Comparison of ENCODE assay signal across 8 cellular contexts in the genomic region with DNA sequence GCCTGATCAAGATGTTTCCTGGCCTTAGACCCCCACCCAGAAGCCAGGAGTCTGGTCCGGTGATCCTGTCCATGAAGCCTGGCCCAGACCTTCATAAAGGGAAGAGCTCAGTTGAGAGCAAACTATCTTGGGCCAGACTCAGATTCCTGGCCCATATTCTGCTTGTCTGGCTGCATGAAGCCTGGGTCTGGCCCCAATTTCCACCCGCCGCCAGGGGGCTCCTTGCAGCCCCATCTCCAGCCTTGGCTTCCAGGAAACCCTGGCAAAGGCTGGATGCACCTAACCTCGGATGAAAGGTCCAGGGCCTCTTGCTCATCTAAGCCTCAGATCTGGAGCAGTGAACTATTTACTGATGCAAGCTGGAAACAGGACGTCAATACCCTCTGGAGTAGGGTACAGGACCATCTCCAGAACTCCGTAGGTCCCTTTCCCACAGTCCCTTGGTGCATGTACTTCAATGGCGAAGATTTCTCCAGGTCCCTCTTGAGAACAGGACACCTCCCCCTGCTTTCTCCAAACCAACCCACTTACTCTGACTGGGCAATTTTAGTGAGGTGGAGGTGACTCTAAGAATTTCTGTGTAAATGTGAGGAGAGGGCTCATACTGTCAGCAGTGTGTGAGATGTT. TPM values are rescaled to one million over a fixed set of nuclear protein-coding genes. Genes with fewer than 3 reads are reported as not detected.
DNase-seq lines count a peak whose midpoint lies in the region; ATAC-seq and TF ChIP-seq lines count a peak whose summit lies in the region.

No MANE protein-coding gene starts in this region.

- no peaks in the 10 kb centered on the region for H3K9me3 ChIP-seq in testis

- intact Hi-C loops in testis (cut with DNase I; ENCODE audit: low total_unique reads), result no loop called here

- DNase-seq in AG04449 (ENCODE audit: low read depth, low spot score), result no peak
- DNase-seq in ELR (ENCODE audit: low read depth), result peak; percentile 72
- peak; percentile 25 for DNase-seq in NOMO-1 treated with DMSO at 0.1 percent for 48 hours (lab: John Stamatoyannopoulos, UW; ENCODE audit: unreplicated experiment)
- DNase-seq in testis, result peak; percentile 25
- no peak for DNase-seq in putamen (ENCODE audit: low spot score)
- no peak for DNase-seq in NCI-H187 treated with DMSO at 0.1 percent for 48 hours (lab: John Stamatoyannopoulos, UW)

- H3K4me3 ChIP-seq in AG04449 (ENCODE audit: low read depth, low read length) (no peak overlapping the region), testis (no peak overlapping the region)

- TF ChIP-seq POLR2A in testis (IDR thresholded peaks at IDR 0.05), result no peak

- POLR2A ChIA-PET in AG04449 (lab: Yijun Ruan, JAX), result no interaction called here

- CTCF ChIA-PET in AG04449 (lab: Yijun Ruan, JAX), result interaction anchor here (1.0 to 5.5 kb wide), 13 partner anchors 9 to 462 kb away, joined by 3 to 29 read pairs (median 5); no protein-coding TSS in a partner anchor

- peaks cover 9% of the 10 kb centered on the region for H3K4me1 ChIP-seq in testis

- TF ChIP-seq CTCF in AG04449 (IDR thresholded peaks at IDR 0.05; ENCODE audit: insufficient read depth, low read length, missing control alignments), result peak; percentile 60
- peak in 1 of 3 experiments; percentile 18 for TF ChIP-seq CTCF in testis (IDR thresholded peaks at IDR 0.05)

- WGBS in testis, 2 donors, result 53 to 60% methylated on average over 2 to 7 of the region's 7 CpGs

- no peak overlapping the region for H3K27ac ChIP-seq in testis

- peak; percentile 12 for ATAC-seq in esophagus mucosa
- no peak for ATAC-seq in activated CD4-positive, CD25-positive, alpha-beta regulatory T cell treated with anti-CD3 and anti-CD28 coated beads, Interleukin-2, amount 50 U/mL, for 24 hours

- peaks cover 6% of the 10 kb centered on the region for H3K27me3 ChIP-seq in testis

- no peaks in the 10 kb centered on the region for H3K36me3 ChIP-seq in testis (ENCODE audit: low read depth, missing control alignments)

RNA-seq across cellular contexts. Expression of gene FOXL2, which starts 5.6 kb away (rescaled TPM):
- total RNA-seq in esophagus mucosa, result not detected
- 1 to 10 TPM; 1.9 to 2.6 TPM for total RNA-seq in testis
- 1.3 TPM for polyA plus RNA-seq in testis (ENCODE audit: insufficient read depth, low read depth, low replicate concordance)

RNA-seq across cellular contexts. Expression of gene FOXL2NB, which starts 5.6 kb away (rescaled TPM):
- total RNA-seq in esophagus mucosa (not detected), testis (1 to 10 TPM; 2.7 to 2.8 TPM)
- polyA plus RNA-seq in testis (ENCODE audit: insufficient read depth, low read depth, low replicate concordance), result 2.3 TPM

Comparison
In these comparisons a context has a peak if more than half of its experiments do, and no peak if none do; other contexts are left out.
1. DNase-seq: peak in ELR (single experiment), NOMO-1 treated with DMSO at 0.1 percent for 48 hours (single experiment) and testis (single experiment); none in AG04449 (single experiment), putamen (single experiment) and NCI-H187 treated with DMSO at 0.1 percent for 48 hours (single experiment).